Comparison of ENCODE assay signal across 30 cellular contexts in the genomic region with DNA sequence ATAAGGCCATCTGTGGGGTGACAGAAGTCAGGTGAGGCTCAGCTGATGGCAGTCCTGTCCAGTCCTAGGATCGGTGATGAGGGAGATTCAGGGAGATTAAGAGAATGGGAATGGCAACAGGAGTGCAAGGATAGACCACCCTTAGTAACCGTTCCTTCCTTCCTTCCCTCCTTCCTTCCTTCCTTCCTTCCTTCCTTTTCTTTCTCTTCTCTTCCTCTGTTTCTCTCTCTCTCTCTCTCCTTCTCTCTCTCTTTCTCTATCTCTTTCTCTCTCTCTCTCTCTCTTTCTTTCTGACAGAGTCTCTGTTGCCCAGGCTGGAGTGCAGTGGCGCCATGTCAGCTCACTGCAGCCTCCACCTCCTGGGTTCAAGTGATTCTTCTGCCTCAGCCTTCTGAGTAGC.
DNase-seq lines count a peak whose midpoint lies in the region; ATAC-seq, FAIRE-seq and TF ChIP-seq lines count a peak whose summit lies in the region.
"Had no signal": no experiment of that assay in that cellular context is flagged by ENCODE, and none has a peak within 500 bp of the region (broad histone marks: within the 10 kb centered on the region; RNA-seq: fewer than 3 reads in every experiment).

No MANE protein-coding gene starts in this region.

- intact Hi-C loops in psoas muscle (cut with DNase I) = loop anchor here in 1 of 2 donors (10.0 kb wide), 1 partner anchor 59 kb away; no protein-coding TSS in a partner anchor

- no peaks in the 10 kb centered on the region for H3K36me3 ChIP-seq in WERI-Rb-1
- H3K36me3 ChIP-seq in H1 (ENCODE audit: control insufficient read depth in 2 of 4, insufficient read depth in 4 of 4, low read length in 3 of 4) = no peaks in the 10 kb centered on the region
- no peaks in the 10 kb centered on the region for H3K36me3 ChIP-seq in psoas muscle (ENCODE audit: insufficient read depth in 1 of 2, low read depth in 1 of 2)
- H3K36me3 ChIP-seq: SJCRH30 had no signal

- H3K4me2 ChIP-seq in H1 (ENCODE audit: insufficient read depth in 1 of 2, low read depth in 2 of 2, low read length in 2 of 2) = no peak overlapping the region

- no peaks in the 10 kb centered on the region; a peak in 1 of 7 replicates for H3K4me1 ChIP-seq in H1 (replicated peaks in 1 of 4; ENCODE audit: control insufficient read depth in 3 of 4, insufficient read depth in 4 of 4, low read length in 3 of 4)
- peaks cover 15% of the 10 kb centered on the region for H3K4me1 ChIP-seq in psoas muscle

- no peak overlapping the region for H2AFZ ChIP-seq in H1 (ENCODE audit: low read length)

- H3K27me3 ChIP-seq in WERI-Rb-1 (ENCODE audit: insufficient read depth, low read depth, severe bottlenecking) (no peaks in the 10 kb centered on the region), H1 (replicated peaks in 1 of 4; ENCODE audit: control insufficient read depth in 3 of 4, extremely low read depth in 1 of 4, insufficient read depth in 3 of 4, low read length in 3 of 4) (no peaks in the 10 kb centered on the region; a peak in 1 of 7 replicates), psoas muscle (ENCODE audit: insufficient read depth in 3 of 3, low read length in 2 of 3) (peaks cover 0 to 2% (median 0%) of the 10 kb centered on the region in 3 donors)
- H3K27me3 ChIP-seq: SJCRH30 had no signal

- no peak overlapping the region for H2BK15ac ChIP-seq in H1 (ENCODE audit: low read length)

- no peak overlapping the region for H3K56ac ChIP-seq in H1 (replicated peaks; ENCODE audit: insufficient read length, low read depth, low read length)

- no peak overlapping the region for H3K14ac ChIP-seq in H1 (ENCODE audit: insufficient read length)

- H3K27ac Mint-ChIP-seq in stimulated activated naive B cell treated with anti-CD40 and anti-IgM and Interleukin-4, amounts not matched to agents 10 μg/mL and 1 μg/mL and 100 μg/mL, for 72 hours = peak overlapping the region; percentile 66
- H3K27ac Mint-ChIP-seq: CD8-positive, alpha-beta T cell had no signal

- no peaks in the 10 kb centered on the region for H3K23me2 ChIP-seq in H1 (ENCODE audit: low read depth, low read length)

- H2BK12ac ChIP-seq in H1 (ENCODE audit: low read depth, low read length) = no peak overlapping the region

- no peak overlapping the region for H4K91ac ChIP-seq in H1 (replicated peaks; ENCODE audit: insufficient read length, low read length)

- 0 out of 2 replicates have a peak overlapping the region, but pooled peaks have one; percentile 5 for H2AK5ac ChIP-seq in H1 (ENCODE audit: low read depth, low read length)

- H4K20me1 ChIP-seq in H1 (replicated peaks in 1 of 2; ENCODE audit: control insufficient read depth in 1 of 2, insufficient read depth in 2 of 2, low read length in 2 of 2) = no peaks in the 10 kb centered on the region

- 96% methylated on average over 2 of the region's 3 CpGs; no CpG with 5 or more reads in 1 of the 2 experiments for WGBS in H1 (ENCODE audit: extremely low coverage in 1 of 2, insufficient coverage in 1 of 2, insufficient read length in 1 of 2, insufficient replicate concordance in 2 of 2, low coverage in 1 of 2, low lambda C conversion rate in 2 of 2, missing lambda C conversion rate in 1 of 2), 2 experiments
- 75 to 89% (median 85%) methylated on average over 3 of the region's 3 CpGs for WGBS in psoas muscle, 3 donors

- CTCF ChIA-PET in H1 (lab: Charles Lee; ENCODE audit: partially characterized antibody) = interaction anchor here (1.0 to 1.4 kb wide), 3 partner anchors 8 to 42 kb away, joined by 3 to 5 read pairs (median 3); no protein-coding TSS in a partner anchor

- no peaks in the 10 kb centered on the region for H3K79me1 ChIP-seq in H1 (ENCODE audit: low read depth, low read length)

- no peak overlapping the region for H4K5ac ChIP-seq in H1 (ENCODE audit: insufficient read length, low read depth, low read length)

- FAIRE-seq in H1 (lab: Jason Lieb, UNC) = no peak
- FAIRE-seq: GM12891 had no signal

- POLR2A ChIA-PET in H1 (lab: Charles Lee; ENCODE audit: partially characterized antibody) = interaction anchor here (0.7 kb wide), 1 partner anchor 209 kb away, joined by 3 read pairs; no protein-coding TSS in a partner anchor

- no peak overlapping the region for H3K18ac ChIP-seq in H1 (ENCODE audit: extremely low read depth, low read length)

- H3K4me3 ChIP-seq in WERI-Rb-1 (ENCODE audit: low read depth, low read length) (no peak overlapping the region), H1 (ENCODE audit: extremely low read depth in 1 of 4, insufficient read depth in 2 of 4, low read depth in 3 of 4, low read length in 4 of 4) (no peak overlapping the region), psoas muscle (no peak overlapping the region)
- H3K4me3 ChIP-seq: SJCRH30 had no signal

- H3K4ac ChIP-seq in H1 (replicated peaks; ENCODE audit: insufficient read length, low read depth, low read length) = no peak overlapping the region

- no peak for TF ChIP-seq RAD21 in H1 (IDR thresholded peaks at IDR 0.05 in 1 of 2, conservative IDR thresholded peaks at IDR 0.05 in 1 of 2; ENCODE audit: low read depth in 2 of 2, low read length in 2 of 2)

- H2BK120ac ChIP-seq in H1 (replicated peaks; ENCODE audit: low read depth, low read length) = no peak overlapping the region

- no peaks in the 10 kb centered on the region for H3K79me2 ChIP-seq in H1 (ENCODE audit: control insufficient read depth in 1 of 2, insufficient read depth in 2 of 2, low read length in 2 of 2)

- peaks cover 3 to 5% of the 10 kb centered on the region in 2 donors for H3K36me3 Mint-ChIP-seq in stimulated activated naive B cell treated with anti-CD40 and anti-IgM and Interleukin-4, amounts not matched to agents 10 μg/mL and 1 μg/mL and 100 μg/mL, for 72 hours
- H3K36me3 Mint-ChIP-seq: CD8-positive, alpha-beta T cell had no signal

- TF ChIP-seq EP300 in H1 (IDR thresholded peaks at IDR 0.05; ENCODE audit: borderline replicate concordance in 1 of 2, low read depth in 2 of 2, low read length in 2 of 2) = no peak

- no peak overlapping the region for H3K9ac ChIP-seq in H1 (replicated peaks in 1 of 4; ENCODE audit: extremely low read depth in 1 of 4, low read depth in 3 of 4, low read length in 3 of 4)

- ATAC-seq in stimulated activated naive B cell treated with anti-CD40 and anti-IgM and Interleukin-4, amounts not matched to agents 10 μg/mL and 1 μg/mL and 100 μg/mL, for 72 hours (replicated peaks) = no peak
- no peak for ATAC-seq in GM21825 (IDR thresholded peaks at IDR 0.05; ENCODE audit: unreplicated experiment)
- no peak for ATAC-seq in psoas muscle
- ATAC-seq: CD8-positive, alpha-beta T cell; HCT116; PC-3; Right ventricle myocardium inferior; SK-N-SH treated with all-trans-retinoic acid at 6 μM for 48 hours had no signal

- no peak overlapping the region for H2BK5ac ChIP-seq in H1 (ENCODE audit: low read depth, low read length)

- no peak overlapping the region for H2BK20ac ChIP-seq in H1 (ENCODE audit: low read length)

- peaks cover 49 to 59% of the 10 kb centered on the region in 2 donors for H3K4me1 Mint-ChIP-seq in stimulated activated naive B cell treated with anti-CD40 and anti-IgM and Interleukin-4, amounts not matched to agents 10 μg/mL and 1 μg/mL and 100 μg/mL, for 72 hours

- H3K9me3 ChIP-seq in WERI-Rb-1 (ENCODE audit: severe bottlenecking) (no peaks in the 10 kb centered on the region), H1 (ENCODE audit: insufficient read depth in 2 of 2, low read depth in 1 of 2, low read length in 1 of 2) (no peaks in the 10 kb centered on the region), psoas muscle (no peaks in the 10 kb centered on the region)
- H3K9me3 ChIP-seq: SJCRH30 had no signal

- DNase-seq in NCI-H82 (lab: John Stamatoyannopoulos, UW) (peak; percentile 22), NCI-H82 treated with DMSO at 0.1 percent for 48 hours (lab: John Stamatoyannopoulos, UW; ENCODE audit: unreplicated experiment) (no peak), WERI-Rb-1 (peak; percentile 56), H1 (ENCODE audit: low read depth in 1 of 2, low spot score in 2 of 2) (no peak), occipital lobe (lab: John Stamatoyannopoulos, UW) (no peak), psoas muscle (no peak)
- no peak for DNase-seq in stimulated activated naive B cell treated with anti-CD40 and anti-IgM and Interleukin-4, amounts not matched to agents 10 μg/mL and 1 μg/mL and 100 μg/mL, for 72 hours
- DNase-seq: ACHN; C1 segment of cervical spinal cord; CD8-positive, alpha-beta T cell; DMS 273 treated with DMSO at 0.1 percent for 48 hours; DMS79; EL; GF-D8; GOT3; NCI-H1092; NCI-H1417 treated with DMSO at 0.1 percent for 48 hours; NCI-H187; NCI-H2081 treated with DMSO at 0.1 percent for 48 hours; NCI-H2171 treated with DMSO at 0.1 percent for 48 hours; NCI-H345; NCI-H510A treated with DMSO at 0.1 percent for 48 hours; PC-3; SJCRH30 had no signal

- H3K23ac ChIP-seq in H1 (ENCODE audit: insufficient read length) = no peak overlapping the region

- TF ChIP-seq POLR2A in H1 (IDR thresholded peaks at IDR 0.05; ENCODE audit: control extremely low read depth in 1 of 2, low read depth in 2 of 2, low read length in 2 of 2) = no peak

- H3K9me3 Mint-ChIP-seq in stimulated activated naive B cell treated with anti-CD40 and anti-IgM and Interleukin-4, amounts not matched to agents 10 μg/mL and 1 μg/mL and 100 μg/mL, for 72 hours = peaks cover 0 to 7% of the 10 kb centered on the region in 2 donors
- H3K9me3 Mint-ChIP-seq: CD8-positive, alpha-beta T cell had no signal

- H3K4me3 Mint-ChIP-seq in stimulated activated naive B cell treated with anti-CD40 and anti-IgM and Interleukin-4, amounts not matched to agents 10 μg/mL and 1 μg/mL and 100 μg/mL, for 72 hours = peak overlapping the region; percentile 1 to 34
- H3K4me3 Mint-ChIP-seq: CD8-positive, alpha-beta T cell had no signal

- TF ChIP-seq CTCF in WERI-Rb-1 (IDR thresholded peaks at IDR 0.05; ENCODE audit: low read depth, low read length) = no peak
- TF ChIP-seq CTCF in H1 (IDR thresholded peaks at IDR 0.05; ENCODE audit: control extremely low read depth in 1 of 3, insufficient read depth in 1 of 3, low read depth in 1 of 3, low read length in 3 of 3) = no peak
- no peak for TF ChIP-seq CTCF in psoas muscle (IDR thresholded peaks at IDR 0.05)

- H3K27me3 Mint-ChIP-seq in stimulated activated naive B cell treated with anti-CD40 and anti-IgM and Interleukin-4, amounts not matched to agents 10 μg/mL and 1 μg/mL and 100 μg/mL, for 72 hours = no peaks in the 10 kb centered on the region

- 0 out of 2 replicates have a peak overlapping the region, but pooled peaks have one; percentile 8 for H3K27ac ChIP-seq in WERI-Rb-1
- no peak overlapping the region for H3K27ac ChIP-seq in H1 (ENCODE audit: low read depth, low read length)
- H3K27ac ChIP-seq in psoas muscle = no peak overlapping the region
- H3K27ac ChIP-seq: 22Rv1, SJCRH30 had no signal

- no peak overlapping the region for H4K8ac ChIP-seq in H1 (ENCODE audit: extremely low read depth, insufficient read depth, low read length)

TF ChIP-seq in H1, 55 proteins besides CTCF, POLR2A, EP300 and RAD21 (continues in another document):
- no peak for TF ChIP-seq KDM5A (IDR thresholded peaks at IDR 0.05; ENCODE audit: low read length)

Comparison
In these comparisons a context has a peak if more than half of its experiments do, and no peak if none do; other contexts are left out.
1. DNase-seq: peak in NCI-H82 (single experiment) and WERI-Rb-1 (single experiment); none in NCI-H82 treated with DMSO at 0.1 percent for 48 hours (single experiment), H1 (0 of 2), stimulated activated naive B cell treated with anti-CD40 and anti-IgM and Interleukin-4, amounts not matched to agents 10 μg/mL and 1 μg/mL and 100 μg/mL, for 72 hours (single experiment), occipital lobe (single experiment) and psoas muscle (0 of 2).